21 cellular contexts compared by ENCODE assay signal in genomic region chr7:94478648-94479214, GRCh38. TPM values are rescaled to one million over a fixed set of nuclear protein-coding genes. Genes with fewer than 3 reads are reported as not detected.
DNase-seq lines count a peak whose midpoint lies in the region; ATAC-seq, FAIRE-seq and TF ChIP-seq lines count a peak whose summit lies in the region.
"Had no signal": no experiment of that assay in that cellular context is flagged by ENCODE, and none has a peak within 500 bp of the region (broad histone marks: within the 10 kb centered on the region; RNA-seq: fewer than 3 reads in every experiment).

No MANE protein-coding gene starts in this region.

- no peak for FAIRE-seq in K562 (lab: Jason Lieb, UNC)
- FAIRE-seq: A549, D721Med, G401.6, GM12891, GM19239 had no signal

- no peaks in the 10 kb centered on the region for H3K27me3 ChIP-seq in K562 (ENCODE audit: control insufficient read depth in 2 of 2, insufficient read depth in 2 of 2, low read length in 2 of 2)
- H3K27me3 ChIP-seq: BLaER1 treated with 17β-estradiol and CSF1 and Interleukin-3, amounts not matched to agents 10 nM and 100 nM had no signal

- no peak for TF ChIP-seq EP300 in K562 (IDR thresholded peaks at IDR 0.05; ENCODE audit: low read length)

- H3K9ac ChIP-seq in K562 (ENCODE audit: insufficient read depth in 1 of 2, low read depth in 2 of 2, low read length in 2 of 2), result no peak overlapping the region
- H3K9ac ChIP-seq: BLaER1 treated with 17β-estradiol and CSF1 and Interleukin-3, amounts not matched to agents 10 nM and 100 nM had no signal

- 2% methylated on average over 3 of the region's 3 CpGs for WGBS in K562 (ENCODE audit: insufficient coverage, low coverage, missing lambda C conversion rate)

- intact Hi-C loops in K562 (cut with micrococcal nuclease), result no loop called here

- H3K4me3 ChIP-seq in HEK293 (ENCODE audit: low read depth, low read length), result no peak overlapping the region
- no peak overlapping the region for H3K4me3 ChIP-seq in K562
- H3K4me3 ChIP-seq: A549; BLaER1 treated with 17β-estradiol and CSF1 and Interleukin-3, amounts not matched to agents 10 nM and 100 nM had no signal

- H3K9me3 Mint-ChIP-seq in activated naive CD4-positive, alpha-beta T cell treated with anti-CD3 and anti-CD28 coated beads, Interleukin-2, amount 50 U/mL, for 24 hours, result no peaks in the 10 kb centered on the region
- no peaks in the 10 kb centered on the region for H3K9me3 Mint-ChIP-seq in activated naive CD4-positive, alpha-beta T cell treated with anti-CD3 and anti-CD28 coated beads, Interleukin-2, amount 10 ng/mL, durations not matched to agents 7 days and 5 days
- H3K9me3 Mint-ChIP-seq: CD4-positive, alpha-beta T cell; CD8-positive, alpha-beta T cell had no signal

- no TSS peak for BruUV-seq in K562 (replicated peaks; lab: Mats Ljungman, UMichigan)

- H3K9me1 ChIP-seq in K562 (ENCODE audit: control insufficient read depth, insufficient read depth, low read length), result no peaks in the 10 kb centered on the region

- no peaks in the 10 kb centered on the region for H4K20me1 ChIP-seq in K562 (replicated peaks; ENCODE audit: control insufficient read depth, insufficient read depth, low read length)
- H4K20me1 ChIP-seq: BLaER1 treated with 17β-estradiol and CSF1 and Interleukin-3, amounts not matched to agents 10 nM and 100 nM had no signal

- H3K36me3 Mint-ChIP-seq in activated naive CD4-positive, alpha-beta T cell treated with anti-CD3 and anti-CD28 coated beads, Interleukin-2, amount 50 U/mL, for 24 hours, result no peaks in the 10 kb centered on the region
- H3K36me3 Mint-ChIP-seq in activated naive CD4-positive, alpha-beta T cell treated with anti-CD3 and anti-CD28 coated beads, Interleukin-2, amount 10 ng/mL, durations not matched to agents 7 days and 5 days, result no peaks in the 10 kb centered on the region
- H3K36me3 Mint-ChIP-seq: CD8-positive, alpha-beta T cell had no signal

- ATAC-seq in K562 (no peak), HG02763 (IDR thresholded peaks at IDR 0.05; ENCODE audit: unreplicated experiment) (no peak)
- ATAC-seq: A549; CD8-positive, alpha-beta T cell had no signal

- no peak overlapping the region for H2AFZ ChIP-seq in K562 (ENCODE audit: low read depth, low read length)

- no peaks in the 10 kb centered on the region for H3K4me1 Mint-ChIP-seq in activated naive CD4-positive, alpha-beta T cell treated with anti-CD3 and anti-CD28 coated beads, Interleukin-2, amount 50 U/mL, for 24 hours
- no peaks in the 10 kb centered on the region for H3K4me1 Mint-ChIP-seq in activated naive CD4-positive, alpha-beta T cell treated with anti-CD3 and anti-CD28 coated beads, Interleukin-2, amount 10 ng/mL, durations not matched to agents 7 days and 5 days
- H3K4me1 Mint-ChIP-seq: B cell had no signal

- DNase-seq in activated naive CD4-positive, alpha-beta T cell treated with anti-CD3 and anti-CD28 coated beads, Interleukin-2, amount 10 ng/mL, durations not matched to agents 7 days and 5 days, result no peak
- no peak for DNase-seq in K562 (ENCODE audit: extremely low read depth in 1 of 4, low spot score in 3 of 4)
- DNase-seq: AML-193; Caco-2; Calu3; CD4-positive, alpha-beta T cell; CD8-positive, alpha-beta T cell; DMS79 treated with DMSO at 0.1 percent for 48 hours; GF-D8 had no signal

- POLR2A ChIA-PET in HEK293 (lab: Yijun Ruan, JAX) (no interaction called here), K562 (lab: Yijun Ruan, JAX) (no interaction called here)

- no peak for TF ChIP-seq RAD21 in K562 (CRISPR knock-in tag; conservative IDR thresholded peaks at IDR 0.05 in 1 of 2, IDR thresholded peaks at IDR 0.05 in 1 of 2)

- H3K27ac Mint-ChIP-seq in activated naive CD4-positive, alpha-beta T cell treated with anti-CD3 and anti-CD28 coated beads, Interleukin-2, amount 50 U/mL, for 24 hours, result peak overlapping the region; percentile 43
- no peak overlapping the region for H3K27ac Mint-ChIP-seq in activated naive CD4-positive, alpha-beta T cell treated with anti-CD3 and anti-CD28 coated beads, Interleukin-2, amount 10 ng/mL, durations not matched to agents 7 days and 5 days
- H3K27ac Mint-ChIP-seq: B cell; CD4-positive, alpha-beta T cell; CD8-positive, alpha-beta T cell had no signal

- H3K36me3 ChIP-seq in HEK293 (ENCODE audit: control insufficient read depth in 2 of 2, insufficient read depth in 1 of 2, low read length in 2 of 2) (no peaks in the 10 kb centered on the region), K562 (ENCODE audit: control insufficient read depth, insufficient read depth, low read length) (no peaks in the 10 kb centered on the region)
- H3K36me3 ChIP-seq: BLaER1 treated with 17β-estradiol and CSF1 and Interleukin-3, amounts not matched to agents 10 nM and 100 nM had no signal

- no peak for TF ChIP-seq POLR2A in K562 (conservative IDR thresholded peaks at IDR 0.05)

- TF ChIP-seq CTCF in HEK293 (tag by site-specific recombination; IDR thresholded peaks at IDR 0.05) (no peak), K562 (IDR thresholded peaks at IDR 0.05 in 2 of 3, conservative IDR thresholded peaks at IDR 0.05 in 1 of 3; ENCODE audit: insufficient read depth in 2 of 3, low read depth in 1 of 3, low read length in 3 of 3) (no peak)

- H3K9me3 ChIP-seq in HEK293 (ENCODE audit: control insufficient read depth, insufficient read depth, low read depth, low read length) (no peaks in the 10 kb centered on the region), K562 (replicated peaks; ENCODE audit: control insufficient read depth, insufficient read depth, low read depth, low read length) (no peaks in the 10 kb centered on the region)
- H3K9me3 ChIP-seq: A549; BLaER1 treated with 17β-estradiol and CSF1 and Interleukin-3, amounts not matched to agents 10 nM and 100 nM; Caco-2 had no signal

- in situ Hi-C loops in K562 (cut with MboI), result no loop called here

- CTCF ChIA-PET in activated naive CD4-positive, alpha-beta T cell treated with anti-CD3 and anti-CD28 coated beads, Interleukin-2, amount 10 ng/mL, durations not matched to agents 7 days and 5 days (lab: Charles Lee), result no interaction called here
- CTCF ChIA-PET in HEK293 (lab: Yijun Ruan, JAX) (interaction anchor here (0.7 kb wide), 1 partner anchor 768 kb away, joined by 4 read pairs; no protein-coding TSS in a partner anchor), K562 (lab: Yijun Ruan, JAX; ENCODE audit: low intra/inter-chr PET ratio) (interaction anchor here (0.6 kb wide), 1 partner anchor 824 kb away, joined by 6 read pairs; no protein-coding TSS in a partner anchor)

- H3K4me3 Mint-ChIP-seq in activated naive CD4-positive, alpha-beta T cell treated with anti-CD3 and anti-CD28 coated beads, Interleukin-2, amount 50 U/mL, for 24 hours, result no peak overlapping the region
- H3K4me3 Mint-ChIP-seq in activated naive CD4-positive, alpha-beta T cell treated with anti-CD3 and anti-CD28 coated beads, Interleukin-2, amount 10 ng/mL, durations not matched to agents 7 days and 5 days, result no peak overlapping the region
- H3K4me3 Mint-ChIP-seq: B cell; CD4-positive, alpha-beta T cell; CD8-positive, alpha-beta T cell had no signal

- H3K4me1 ChIP-seq in HEK293 (ENCODE audit: control insufficient read depth, insufficient read depth, low read length) (no peaks in the 10 kb centered on the region), K562 (replicated peaks in 1 of 2; ENCODE audit: control insufficient read depth in 2 of 2, insufficient read depth in 2 of 2, low read length in 2 of 2) (no peaks in the 10 kb centered on the region)
- H3K4me1 ChIP-seq: BLaER1 treated with 17β-estradiol and CSF1 and Interleukin-3, amounts not matched to agents 10 nM and 100 nM; Caco-2 had no signal

- no peaks in the 10 kb centered on the region for H3K79me2 ChIP-seq in K562 (ENCODE audit: control insufficient read depth, insufficient read depth, low read length)

- peaks cover 8% of the 10 kb centered on the region for H3K27me3 Mint-ChIP-seq in activated naive CD4-positive, alpha-beta T cell treated with anti-CD3 and anti-CD28 coated beads, Interleukin-2, amount 50 U/mL, for 24 hours
- peaks cover 7% of the 10 kb centered on the region for H3K27me3 Mint-ChIP-seq in activated naive CD4-positive, alpha-beta T cell treated with anti-CD3 and anti-CD28 coated beads, Interleukin-2, amount 10 ng/mL, durations not matched to agents 7 days and 5 days

- H3K27ac ChIP-seq in HEK293 (ENCODE audit: extremely low read depth, low read depth, low read length) (no peak overlapping the region), K562 (ENCODE audit: extremely low read depth, low read depth, low read length) (no peak overlapping the region)
- H3K27ac ChIP-seq: 22Rv1; A549; BLaER1 treated with 17β-estradiol and CSF1 and Interleukin-3, amounts not matched to agents 10 nM and 100 nM; C4-2B had no signal

- H3K4me2 ChIP-seq in K562 (ENCODE audit: insufficient read depth, low read length), result no peak overlapping the region
- H3K4me2 ChIP-seq: A549; BLaER1 treated with 17β-estradiol and CSF1 and Interleukin-3, amounts not matched to agents 10 nM and 100 nM had no signal

TF ChIP-seq in K562, 482 proteins besides CTCF, POLR2A, EP300 and RAD21 (continues in another document):
- TF ChIP-seq SRSF1 (IDR thresholded peaks at IDR 0.05; ENCODE audit: low read depth, low read length), result no peak

RNA-seq across cellular contexts. Expression of gene CASD1, which starts 30.9 kb away (rescaled TPM):
- 10.3 and 20.8 TPM in 2 replicates for total RNA-seq in K562 (2011; cell fraction: chromatin; rRNA removed; ENCODE audit: low replicate concordance)
- 6.3 and 10.0 TPM in 2 replicates for total RNA-seq in K562 (2011; cell fraction: nucleolus; rRNA removed)
- total RNA-seq in K562 (2011; cell fraction: nucleoplasm; rRNA removed), result 7.9 and 12.4 TPM in 2 replicates
- total RNA-seq in K562 (2014; rRNA removed) (2.4 and 2.7 TPM in 2 replicates), K562 (2014; rRNA removed; fragmentation: Illumina TruSeq; extraction: Trizol) (5.7 and 6.5 TPM in 2 replicates), K562 (2015; rRNA removed; fragmentation: Illumina TruSeq; extraction: Trizol) (5.5 and 8.2 TPM in 2 replicates), K562 (2021) (3.4 and 5.0 TPM in 2 replicates)
- polyA plus RNA-seq in K562 (2011; rRNA removed) (5.4 and 7.5 TPM in 2 replicates), K562 (2014; fragmentation: Illumina TruSeq; extraction: Trizol) (3.9 and 4.8 TPM in 2 replicates), K562 (2014; fragmentation: Nextera tagmentation; extraction: Ambion mirVana) (1 to 10 TPM; 1.2 to 2.8 TPM), K562 (2014; rRNA removed) (2.9 and 3.8 TPM in 2 replicates)
- 0.57 and 1.8 TPM in 2 replicates for polyA plus RNA-seq in K562 (2011; cell fraction: cytosol; rRNA removed)
- polyA plus RNA-seq in K562 (2011; cell fraction: nucleus; rRNA removed), result 9.8 and 13.4 TPM in 2 replicates
- polyA plus RNA-seq in K562 (2012), result 2.6 and 4.2 TPM in 2 replicates
- polyA minus RNA-seq in K562 (2011; rRNA and poly(A)+ RNA removed), result 4.4 and 7.8 TPM in 2 replicates
- 3.1 and 7.1 TPM in 2 replicates for polyA minus RNA-seq in K562 (2011; cell fraction: cytosol; rRNA and poly(A)+ RNA removed)
- polyA minus RNA-seq in K562 (2011; cell fraction: nucleus; rRNA and poly(A)+ RNA removed), result 8.5 and 9.3 TPM in 2 replicates
